Comparison of ENCODE assay signal across 1 cellular context in genomic region chr6:57046332-57047256, GRCh38.
TF ChIP-seq lines count a peak whose summit lies in the region.
"Not testable (repeated sequence)": the region's sequence is repeated elsewhere in the genome, so short reads cannot be mapped to it uniquely, and the experiment has no call there.

Gene KIAA1586, plus strand, starts transcription at chr6:57046693. Its CDS starts 63 bp downstream, at chr6:57046756.

TF ChIP-seq in HepG2, 621 proteins besides CTCF, POLR2A, EP300 and RAD21 (continued from another document and continues in another):
- TF ChIP-seq ZNF709 (CRISPR knock-in tag; IDR thresholded peaks at IDR 0.05) (0 out of 2 replicates have a peak, but pooled peaks have one; percentile 67), HMGXB4 (CRISPR knock-in tag; IDR thresholded peaks at IDR 0.05; ENCODE audit: borderline replicate concordance in 1 of 2, low read depth in 1 of 2) (peak; percentile 87 to 90), ZBTB33 (CRISPR knock-in tag; IDR thresholded peaks at IDR 0.05) (peak; percentile 38; the same call in 1 of the 2 replicates), ARHGAP35 (CRISPR knock-in tag; IDR thresholded peaks at IDR 0.05; ENCODE audit: borderline replicate concordance) (0 out of 2 replicates have a peak, but pooled peaks have one; percentile 30), ERF (CRISPR knock-in tag; IDR thresholded peaks at IDR 0.05) (peak; percentile 87), ZNF331 (CRISPR knock-in tag; IDR thresholded peaks at IDR 0.05) (peak; percentile 90), HMG20B (CRISPR knock-in tag; conservative IDR thresholded peaks at IDR 0.05) (peak; percentile 88; the same call in 1 of the 2 replicates), MEIS1 (CRISPR knock-in tag; IDR thresholded peaks at IDR 0.05; ENCODE audit: borderline replicate concordance) (0 out of 2 replicates have a peak, but pooled peaks have one; percentile 44), TOE1 (CRISPR knock-in tag; IDR thresholded peaks at IDR 0.05) (peak; percentile 59; the same call in 1 of the 2 replicates), GATAD1 (CRISPR knock-in tag; IDR thresholded peaks at IDR 0.05) (peak; percentile 86), RARA (CRISPR knock-in tag; IDR thresholded peaks at IDR 0.05) (0 out of 2 replicates have a peak, but pooled peaks have one; percentile 22), ZNF792 (CRISPR knock-in tag; IDR thresholded peaks at IDR 0.05) (peak; percentile 84), ZNF879 (CRISPR knock-in tag; IDR thresholded peaks at IDR 0.05) (0 out of 2 replicates have a peak, but pooled peaks have one; percentile 48), KLF16 (CRISPR knock-in tag; IDR thresholded peaks at IDR 0.05) (peak; percentile 77 to 82; a peak in 2 of 4 replicates), KLF9 (CRISPR knock-in tag; IDR thresholded peaks at IDR 0.05; ENCODE audit: low read depth) (peak; percentile 81; the same call in 1 of the 2 replicates), ZNF574 (CRISPR knock-in tag; IDR thresholded peaks at IDR 0.05) (peak; percentile 91), ZNF589 (CRISPR knock-in tag; conservative IDR thresholded peaks at IDR 0.05) (peak; percentile 87), ZNF329 (CRISPR knock-in tag; IDR thresholded peaks at IDR 0.05; ENCODE audit: low read depth) (0 out of 2 replicates have a peak, but pooled peaks have one; percentile 25), NFYB (CRISPR knock-in tag; IDR thresholded peaks at IDR 0.05) (peak; percentile 88), TGIF2 (CRISPR knock-in tag; IDR thresholded peaks at IDR 0.05) (peak; percentile 68; the same call in 1 of the 2 replicates), NFKBIZ (CRISPR knock-in tag; IDR thresholded peaks at IDR 0.05) (0 out of 2 replicates have a peak, but pooled peaks have one; percentile 38), ZNF317 (CRISPR knock-in tag; IDR thresholded peaks at IDR 0.05) (peak; percentile 46; the same call in 1 of the 2 replicates), ZNF232 (CRISPR knock-in tag; IDR thresholded peaks at IDR 0.05; ENCODE audit: borderline replicate concordance) (peak; percentile 85; the same call in 1 of the 2 replicates), ZNF333 (CRISPR knock-in tag; IDR thresholded peaks at IDR 0.05; ENCODE audit: borderline replicate concordance) (0 out of 2 replicates have a peak, but pooled peaks have one; percentile 32), ARID5B (CRISPR knock-in tag; IDR thresholded peaks at IDR 0.05) (peak; percentile 76), HMG20A (CRISPR knock-in tag; IDR thresholded peaks at IDR 0.05; ENCODE audit: borderline replicate concordance) (peak; percentile 37; the same call in 1 of the 2 replicates), SPEN (CRISPR knock-in tag; IDR thresholded peaks at IDR 0.05; ENCODE audit: low read depth) (peak; percentile 85), ZNF800 (CRISPR knock-in tag; IDR thresholded peaks at IDR 0.05) (peak; percentile 65; the same call in 1 of the 2 replicates), XRCC5 (optimal IDR thresholded peaks at IDR 0.05; ENCODE audit: low read length) (peak; percentile 75), THAP11 (CRISPR knock-in tag; IDR thresholded peaks at IDR 0.05) (peak; percentile 96), ZSCAN25 (CRISPR knock-in tag; IDR thresholded peaks at IDR 0.05) (peak; percentile 88), NFYC (CRISPR knock-in tag; IDR thresholded peaks at IDR 0.05) (peak; percentile 84), IRX3 (CRISPR knock-in tag; IDR thresholded peaks at IDR 0.05; ENCODE audit: borderline replicate concordance, low read depth) (0 out of 2 replicates have a peak, but pooled peaks have one; percentile 49), CERS6 (CRISPR knock-in tag; IDR thresholded peaks at IDR 0.05) (peak; percentile 45; the same call in 1 of the 2 replicates), ATF3 (CRISPR knock-in tag; IDR thresholded peaks at IDR 0.05) (peak; percentile 22; the same call in 1 of the 2 replicates), CSRNP2 (CRISPR knock-in tag; conservative IDR thresholded peaks at IDR 0.05; ENCODE audit: low read depth) (peak; percentile 76; the same call in 1 of the 2 replicates), NONO (CRISPR knock-in tag; conservative IDR thresholded peaks at IDR 0.05) (peak; percentile 94), ZNF777 (CRISPR knock-in tag; IDR thresholded peaks at IDR 0.05) (peak; percentile 82), CCDC6 (CRISPR knock-in tag; IDR thresholded peaks at IDR 0.05) (peak; percentile 76; the same call in 1 of the 2 replicates), LCORL (CRISPR knock-in tag; IDR thresholded peaks at IDR 0.05) (peak; percentile 21; the same call in 1 of the 2 replicates), ZNF431 (CRISPR knock-in tag; IDR thresholded peaks at IDR 0.05; ENCODE audit: borderline replicate concordance, low read depth) (peak; percentile 71; the same call in 1 of the 2 replicates), ZBTB38 (CRISPR knock-in tag; IDR thresholded peaks at IDR 0.05) (peak; percentile 75; the same call in 1 of the 2 replicates), RFXANK (CRISPR knock-in tag; IDR thresholded peaks at IDR 0.05) (0 out of 2 replicates have a peak, but pooled peaks have one; percentile 61), E2F5 (CRISPR knock-in tag; conservative IDR thresholded peaks at IDR 0.05) (peak; percentile 94), CBFB (CRISPR knock-in tag; IDR thresholded peaks at IDR 0.05) (peak; percentile 73), TSC22D2 (CRISPR knock-in tag; IDR thresholded peaks at IDR 0.05; ENCODE audit: borderline replicate concordance) (peak; percentile 49; the same call in 1 of the 2 replicates), SP4 (CRISPR knock-in tag; IDR thresholded peaks at IDR 0.05) (peak; percentile 86)
- not testable (repeated sequence) for TF ChIP-seq NONO, LCORL (IDR thresholded peaks at IDR 0.05)
